ENCODE assay signal across 16 cellular contexts in genomic region chr1:52288286-52288685, GRCh38.
DNase-seq lines count a peak whose midpoint lies in the region; FAIRE-seq and TF ChIP-seq lines count a peak whose summit lies in the region.
"Had no signal": no experiment of that assay in that cellular context is flagged by ENCODE, and none has a peak within 500 bp of the region (broad histone marks: within the 10 kb centered on the region; RNA-seq: fewer than 3 reads in every experiment).

No MANE protein-coding gene starts in this region.

- no peak for TF ChIP-seq POLR2A in H54 (IDR thresholded peaks at IDR 0.05; ENCODE audit: low read depth, low read length)

- no peak overlapping the region for H3K4me3 ChIP-seq in fibroblast of the aortic adventitia (ENCODE audit: low read depth, low read length)
- H3K4me3 ChIP-seq: pancreas, suprapubic skin had no signal

- TF ChIP-seq CTCF in fibroblast of the aortic adventitia (IDR thresholded peaks at IDR 0.05; ENCODE audit: insufficient read depth, low read length), result no peak

- peak; percentile 1 for DNase-seq in A172 (ENCODE audit: low spot score)
- DNase-seq in H54 (ENCODE audit: insufficient read length, low spot score), result no peak
- DNase-seq in T1000 (lab: John Stamatoyannopoulos, UW), result peak; percentile 32
- DNase-seq in fibroblast of the aortic adventitia (ENCODE audit: low read depth), result peak; percentile 31
- DNase-seq in HT-29 (ENCODE audit: low spot score), result no peak
- DNase-seq in HPDE6-E6E7 (ENCODE audit: extremely low spot score), result no peak
- no peak for DNase-seq in NCI-H146 treated with DMSO at 0.1 percent for 48 hours (lab: John Stamatoyannopoulos, UW; ENCODE audit: unreplicated experiment)
- DNase-seq in substantia nigra (lab: John Stamatoyannopoulos, UW), result no peak
- DNase-seq: activated CD4-positive, alpha-beta T cell treated with anti-CD3 and anti-CD28 coated beads for 36 hours; activated T-cell treated with anti-CD3 and anti-CD28 coated beads, Interleukin-2, amount 50 U/mL, for 48 hours; aorta; NCI-H1417; NCI-H446 treated with DMSO at 0.1 percent for 48 hours; pancreas had no signal

- peak; percentile 79 for FAIRE-seq in H54 (lab: Jason Lieb, UNC)
- FAIRE-seq: D721Med, pancreas had no signal

- no peak overlapping the region for H3K27ac ChIP-seq in substantia nigra (ENCODE audit: low read depth, low read length, poor library complexity, severe bottlenecking)
- H3K27ac ChIP-seq: pancreas, suprapubic skin had no signal

Comparison
In these comparisons a context has a peak if more than half of its experiments do, and no peak if none do; other contexts are left out.
1. DNase-seq: peak in A172 (single experiment), T1000 (single experiment) and fibroblast of the aortic adventitia (single experiment); none in H54 (single experiment), HT-29 (single experiment), HPDE6-E6E7 (single experiment), NCI-H146 treated with DMSO at 0.1 percent for 48 hours (single experiment) and substantia nigra (0 of 49).